In genomic region chr11:33987975-33988580, GRCh38 we compare ENCODE assay signal across 8 cellular contexts.
DNase-seq lines count a peak whose midpoint lies in the region; ATAC-seq and TF ChIP-seq lines count a peak whose summit lies in the region.

No MANE protein-coding gene starts in this region.

- H3K4me3 ChIP-seq in right cardiac atrium (ENCODE audit: low read length) = no peak overlapping the region

- no peaks in the 10 kb centered on the region for H3K4me1 ChIP-seq in right cardiac atrium (ENCODE audit: control insufficient read depth, insufficient read depth, low read length)

- H3K27me3 ChIP-seq in right cardiac atrium (ENCODE audit: control insufficient read depth, insufficient read depth) = no peaks in the 10 kb centered on the region

- ATAC-seq in GM18517 (IDR thresholded peaks at IDR 0.05; ENCODE audit: unreplicated experiment) (peak; percentile 76), right cardiac atrium (peak; percentile 88 to 90), sciatic nerve (peak; percentile 79), HG03025 (IDR thresholded peaks at IDR 0.05; ENCODE audit: low FRiP score, unreplicated experiment) (no peak)

- intact Hi-C loops in right cardiac atrium (cut with DNase I) (no loop called here), sciatic nerve (cut with DNase I) (loop anchor here (10.0 kb wide), 1 partner anchor 133 kb away; no protein-coding TSS in a partner anchor)

- 54% methylated on average over 12 of the region's 12 CpGs for WGBS in right cardiac atrium

- DNase-seq in NCI-H1694 (lab: John Stamatoyannopoulos, UW) = peak; percentile 83
- peak; percentile 11 to 72 (median 43) for DNase-seq in T-helper 2 cell
- DNase-seq in anterior cingulate cortex (lab: John Stamatoyannopoulos, UW) = peak in 51 of 58 donors; percentile 3 to 81 (median 39)
- peak; percentile 65 to 81 (median 74) for DNase-seq in right cardiac atrium
- DNase-seq in sciatic nerve (ENCODE audit: low spot score) = peak; percentile 85

- peak; percentile 72 for TF ChIP-seq CTCF in 22Rv1 (IDR thresholded peaks at IDR 0.05)

- no peaks in the 10 kb centered on the region for H3K9me3 ChIP-seq in right cardiac atrium (ENCODE audit: control insufficient read depth, low read length)

- H3K27ac ChIP-seq in 22Rv1 (no peak overlapping the region), right cardiac atrium (ENCODE audit: low read length) (no peak overlapping the region)
